ENCODE assay signal across 19 cellular contexts in the genomic region with DNA sequence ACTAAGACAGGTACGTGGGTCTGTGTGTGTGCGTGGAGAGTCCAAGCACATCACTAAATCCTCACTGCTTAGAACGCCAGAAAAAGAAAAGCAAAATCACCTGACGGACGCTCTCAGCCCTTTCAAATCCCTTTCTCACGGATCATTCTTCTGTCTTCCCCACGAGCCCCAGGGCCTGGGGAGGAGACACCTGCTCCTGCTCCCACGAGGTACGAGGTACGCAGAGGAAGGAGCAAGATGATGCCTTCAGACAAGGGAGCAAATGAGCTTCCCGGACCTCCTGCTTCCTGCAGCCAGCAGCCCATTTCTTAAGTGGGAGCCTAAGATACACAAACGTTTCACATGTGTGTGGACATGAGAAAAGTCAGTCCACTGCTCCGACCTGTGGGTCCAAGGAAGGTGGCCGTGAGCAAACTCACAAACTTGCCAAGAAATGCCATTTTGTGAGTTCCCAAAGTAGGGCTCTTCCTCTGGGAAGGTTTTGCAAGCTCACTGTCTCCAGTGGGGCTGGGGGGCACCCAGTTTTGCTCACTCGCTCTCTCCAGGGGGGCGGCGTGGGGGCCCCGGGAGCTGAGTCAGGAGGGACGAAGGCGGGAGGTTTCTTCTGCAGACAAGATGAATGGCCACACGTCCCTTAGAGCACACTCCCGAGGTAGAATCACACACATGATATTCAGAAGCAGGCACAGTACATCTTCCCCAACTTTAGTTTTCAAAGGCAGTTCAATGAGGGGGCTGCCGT.
DNase-seq lines count a peak whose midpoint lies in the region; ATAC-seq and TF ChIP-seq lines count a peak whose summit lies in the region.
"Had no signal": no experiment of that assay in that cellular context is flagged by ENCODE, and none has a peak within 500 bp of the region (broad histone marks: within the 10 kb centered on the region; RNA-seq: fewer than 3 reads in every experiment).

No MANE protein-coding gene starts in this region.

- H3K9me3 ChIP-seq in hepatocyte (ENCODE audit: low read depth) = no peaks in the 10 kb centered on the region
- H3K9me3 ChIP-seq in gastrocnemius medialis = no peaks in the 10 kb centered on the region
- H3K9me3 ChIP-seq: ascending aorta, BE2C had no signal

- no peaks in the 10 kb centered on the region for H3K27me3 Mint-ChIP-seq in WTC11 (ENCODE audit: low read depth)

- H3K27me3 ChIP-seq in hepatocyte (no peaks in the 10 kb centered on the region), gastrocnemius medialis (no peaks in the 10 kb centered on the region)
- H3K27me3 ChIP-seq: ascending aorta, BE2C had no signal

- CTCF ChIA-PET in WTC11 (lab: Charles Lee) = interaction anchor here (0.9 to 4.7 kb wide), 6 partner anchors 29 to 206 kb away, joined by 5 to 20 read pairs (median 6); a partner anchor contains a TSS

- H3K36me3 ChIP-seq in hepatocyte (replicated peaks; ENCODE audit: insufficient read depth, low read depth) (no peaks in the 10 kb centered on the region), gastrocnemius medialis (no peaks in the 10 kb centered on the region)
- H3K36me3 ChIP-seq: ascending aorta, BE2C had no signal

- no peaks in the 10 kb centered on the region for H3K9me3 Mint-ChIP-seq in WTC11
- H3K9me3 Mint-ChIP-seq: naive B cell; stimulated activated naive CD8-positive, alpha-beta T cell treated with anti-CD3 and anti-CD28 coated beads, Interleukin-15, amount 100 ng/mL, for 72 hours had no signal

- H3K27ac ChIP-seq in hepatocyte = peak overlapping the region; percentile 83
- peak overlapping the region; percentile 86 to 90 (median 89) for H3K27ac ChIP-seq in gastrocnemius medialis
- H3K27ac ChIP-seq: ascending aorta had no signal

- peaks cover 82% of the 10 kb centered on the region for H3K79me2 ChIP-seq in hepatocyte

- no peak overlapping the region for H3K4me3 Mint-ChIP-seq in WTC11
- H3K4me3 Mint-ChIP-seq: stimulated activated naive CD8-positive, alpha-beta T cell treated with anti-CD3 and anti-CD28 coated beads, Interleukin-15, amount 100 ng/mL, for 72 hours had no signal

- DNase-seq in AG10803 (ENCODE audit: low read depth) = no peak
- no peak for DNase-seq in WTC11 (ENCODE audit: low spot score)
- DNase-seq in hepatocyte (ENCODE audit: low spot score) = no peak
- DNase-seq in gastrocnemius medialis = no peak
- DNase-seq in NCI-H774 (lab: John Stamatoyannopoulos, UW) = no peak
- no peak for DNase-seq in NCI-H187 treated with DMSO at 0.1 percent for 48 hours (lab: John Stamatoyannopoulos, UW)
- no peak for DNase-seq in effector CD8-positive, alpha-beta T cell (lab: John Stamatoyannopoulos, UW)
- DNase-seq: activated CD8-positive, alpha-beta memory T cell treated with anti-CD3 and anti-CD28 coated beads for 24 hours; activated effector memory CD4-positive, alpha-beta T cell treated with anti-CD3 and anti-CD28 coated beads, Interleukin-2, amount 50 U/mL, for 16 hours; BE2C; KG1; kidney; naive B cell; NCI-H446 treated with DMSO at 0.1 percent for 48 hours; PC-3; stimulated activated naive CD8-positive, alpha-beta T cell treated with anti-CD3 and anti-CD28 coated beads, Interleukin-15, amount 100 ng/mL, for 72 hours had no signal

- H3K27ac Mint-ChIP-seq in WTC11 = peak overlapping the region; percentile 87
- H3K27ac Mint-ChIP-seq: naive B cell; stimulated activated naive CD8-positive, alpha-beta T cell treated with anti-CD3 and anti-CD28 coated beads, Interleukin-15, amount 100 ng/mL, for 72 hours had no signal

- H3K9me2 ChIP-seq in hepatocyte (replicated peaks; ENCODE audit: insufficient read depth) = no peaks in the 10 kb centered on the region

- POLR2A ChIA-PET in WTC11 (lab: Charles Lee) = no interaction called here

- intact Hi-C loops in gastrocnemius medialis (cut with DNase I; ENCODE audit: low total_unique reads) = no loop called here

- no peak for TF ChIP-seq POLR2A in gastrocnemius medialis (IDR thresholded peaks at IDR 0.05)

- peaks cover 12% of the 10 kb centered on the region for H4K20me1 ChIP-seq in hepatocyte (ENCODE audit: insufficient read depth, poor library complexity, severe bottlenecking)

- H3K36me3 Mint-ChIP-seq in WTC11 = no peaks in the 10 kb centered on the region
- H3K36me3 Mint-ChIP-seq: naive B cell had no signal

- peak overlapping the region; percentile 68 for H3K4me2 ChIP-seq in hepatocyte

- peaks cover 63% of the 10 kb centered on the region for H3K4me1 Mint-ChIP-seq in WTC11

- no peak overlapping the region for H2AFZ ChIP-seq in hepatocyte

- H3K4me3 ChIP-seq in AG10803 (ENCODE audit: low read length) (peak overlapping the region; percentile 48), hepatocyte (no peak overlapping the region), gastrocnemius medialis (peak overlapping the region in 2 of 4 donors; percentile 15 to 33)
- H3K4me3 ChIP-seq: ascending aorta had no signal

- TF ChIP-seq CTCF in AG10803 (conservative IDR thresholded peaks at IDR 0.05; ENCODE audit: low read length) = no peak
- TF ChIP-seq CTCF in WTC11 (IDR thresholded peaks at IDR 0.05) = no peak
- TF ChIP-seq CTCF in hepatocyte (IDR thresholded peaks at IDR 0.05; ENCODE audit: poor library complexity) = no peak
- TF ChIP-seq CTCF in gastrocnemius medialis (IDR thresholded peaks at IDR 0.05 in 4 of 5, conservative IDR thresholded peaks at IDR 0.05 in 1 of 5) = no peak

- ATAC-seq in WTC11 = no peak
- ATAC-seq in gastrocnemius medialis = no peak
- no peak for ATAC-seq in GM19455 (IDR thresholded peaks at IDR 0.05; ENCODE audit: unreplicated experiment)
- ATAC-seq: HCT116; PC-3; stimulated activated naive CD8-positive, alpha-beta T cell treated with anti-CD3 and anti-CD28 coated beads, Interleukin-15, amount 100 ng/mL, for 72 hours had no signal

- in situ Hi-C loops in gastrocnemius medialis (cut with MboI; ENCODE audit: low sequenced_read_pairs in 4 of 4) = no loop called here

- H3K4me1 ChIP-seq in hepatocyte (ENCODE audit: insufficient read depth) = peaks cover 31% of the 10 kb centered on the region
- H3K4me1 ChIP-seq in gastrocnemius medialis = peaks cover 42 to 59% of the 10 kb centered on the region in 2 donors
- H3K4me1 ChIP-seq: BE2C had no signal

- 79% methylated on average over 21 of the region's 23 CpGs for WGBS in hepatocyte (ENCODE audit: low lambda C conversion rate, missing lambda C conversion rate)

TF ChIP-seq in WTC11, 78 proteins besides CTCF, POLR2A, EP300 and RAD21 (continues in another document):
- TF ChIP-seq CREM (CRISPR knock-in tag; IDR thresholded peaks at IDR 0.05) = no peak
- TF ChIP-seq, protein P1, sequence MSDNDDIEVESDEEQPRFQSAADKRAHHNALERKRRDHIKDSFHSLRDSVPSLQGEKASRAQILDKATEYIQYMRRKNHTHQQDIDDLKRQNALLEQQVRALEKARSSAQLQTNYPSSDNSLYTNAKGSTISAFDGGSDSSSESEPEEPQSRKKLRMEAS (CRISPR knock-in tag; IDR thresholded peaks at IDR 0.05) = no peak
- TF ChIP-seq OVOL2 (CRISPR knock-in tag; IDR thresholded peaks at IDR 0.05; ENCODE audit: borderline replicate concordance) = no peak
- TF ChIP-seq FOXJ3 (CRISPR knock-in tag; IDR thresholded peaks at IDR 0.05; ENCODE audit: borderline replicate concordance) = no peak
- TF ChIP-seq, protein P2, sequence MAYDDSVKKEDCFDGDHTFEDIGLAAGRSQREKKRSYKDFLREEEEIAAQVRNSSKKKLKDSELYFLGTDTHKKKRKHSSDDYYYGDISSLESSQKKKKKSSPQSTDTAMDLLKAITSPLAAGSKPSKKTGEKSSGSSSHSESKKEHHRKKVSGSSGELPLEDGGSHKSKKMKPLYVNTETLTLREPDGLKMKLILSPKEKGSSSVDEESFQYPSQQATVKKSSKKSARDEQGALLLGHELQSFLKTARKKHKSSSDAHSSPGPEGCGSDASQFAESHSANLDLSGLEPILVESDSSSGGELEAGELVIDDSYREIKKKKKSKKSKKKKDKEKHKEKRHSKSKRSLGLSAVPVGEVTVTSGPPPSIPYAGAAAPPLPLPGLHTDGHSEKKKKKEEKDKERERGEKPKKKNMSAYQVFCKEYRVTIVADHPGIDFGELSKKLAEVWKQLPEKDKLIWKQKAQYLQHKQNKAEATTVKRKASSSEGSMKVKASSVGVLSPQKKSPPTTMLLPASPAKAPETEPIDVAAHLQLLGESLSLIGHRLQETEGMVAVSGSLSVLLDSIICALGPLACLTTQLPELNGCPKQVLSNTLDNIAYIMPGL (CRISPR knock-in tag; IDR thresholded peaks at IDR 0.05) = no peak
- no peak for TF ChIP-seq FOXP1 (CRISPR knock-in tag; IDR thresholded peaks at IDR 0.05; ENCODE audit: borderline replicate concordance)
- TF ChIP-seq, protein P3, sequence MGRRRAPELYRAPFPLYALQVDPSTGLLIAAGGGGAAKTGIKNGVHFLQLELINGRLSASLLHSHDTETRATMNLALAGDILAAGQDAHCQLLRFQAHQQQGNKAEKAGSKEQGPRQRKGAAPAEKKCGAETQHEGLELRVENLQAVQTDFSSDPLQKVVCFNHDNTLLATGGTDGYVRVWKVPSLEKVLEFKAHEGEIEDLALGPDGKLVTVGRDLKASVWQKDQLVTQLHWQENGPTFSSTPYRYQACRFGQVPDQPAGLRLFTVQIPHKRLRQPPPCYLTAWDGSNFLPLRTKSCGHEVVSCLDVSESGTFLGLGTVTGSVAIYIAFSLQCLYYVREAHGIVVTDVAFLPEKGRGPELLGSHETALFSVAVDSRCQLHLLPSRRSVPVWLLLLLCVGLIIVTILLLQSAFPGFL (CRISPR knock-in tag; IDR thresholded peaks at IDR 0.05; ENCODE audit: borderline replicate concordance) = no peak
- TF ChIP-seq CBFB (CRISPR knock-in tag; IDR thresholded peaks at IDR 0.05; ENCODE audit: low read depth) = no peak
- TF ChIP-seq ZNF423 (CRISPR knock-in tag; IDR thresholded peaks at IDR 0.05) = no peak
